9 cellular contexts compared by ENCODE assay signal in the genomic region with DNA sequence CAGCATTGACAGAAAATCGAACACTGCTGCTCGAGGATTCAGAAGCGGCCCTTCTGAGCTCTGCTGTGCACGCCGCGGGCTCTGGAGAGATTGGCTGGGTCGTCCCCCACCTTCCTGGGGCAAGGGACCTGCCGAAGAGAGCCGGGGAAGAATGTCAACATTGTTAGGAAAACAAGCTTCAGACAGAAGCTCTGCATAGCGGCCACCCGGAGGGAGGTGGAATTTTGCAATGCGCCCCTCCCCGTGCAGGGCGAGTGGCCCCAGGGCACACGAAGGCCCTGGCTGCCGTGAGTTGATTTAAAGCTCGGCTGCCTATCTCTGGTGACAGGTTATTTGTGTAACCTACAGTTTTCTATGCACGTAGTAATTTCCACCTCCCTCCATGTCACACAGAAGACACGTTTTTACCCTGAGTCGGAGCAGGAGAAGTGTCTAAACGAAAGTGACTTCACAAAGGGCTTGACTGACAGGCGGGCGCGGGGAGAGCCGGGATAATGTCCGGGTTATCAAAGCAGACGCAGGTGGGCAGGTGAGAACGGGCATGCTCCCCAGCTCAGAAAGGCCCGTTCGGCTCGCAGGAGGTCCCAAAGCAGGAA.
DNase-seq lines count a peak whose midpoint lies in the region; ATAC-seq, FAIRE-seq and TF ChIP-seq lines count a peak whose summit lies in the region.
"Had no signal": no experiment of that assay in that cellular context is flagged by ENCODE, and none has a peak within 500 bp of the region (broad histone marks: within the 10 kb centered on the region; RNA-seq: fewer than 3 reads in every experiment).

No MANE protein-coding gene starts in this region.

- no peak for TF ChIP-seq EP300 in H1 (IDR thresholded peaks at IDR 0.05; ENCODE audit: borderline replicate concordance in 1 of 2, low read depth in 2 of 2, low read length in 2 of 2)

- H3K4me1 ChIP-seq in ACC112 (ENCODE audit: control insufficient read depth, insufficient read depth, low read length, unreplicated experiment) (no peaks in the 10 kb centered on the region), HUES48 (ENCODE audit: control insufficient read depth, insufficient read depth, low read length) (peaks cover 16% of the 10 kb centered on the region; the same call in 1 of the 2 replicates), H1 (replicated peaks in 1 of 4; ENCODE audit: control insufficient read depth in 3 of 4, insufficient read depth in 4 of 4, low read length in 3 of 4) (peaks cover 0 to 16% (median 11%) of the 10 kb centered on the region in 4 experiments; a peak in 6 of 7 replicates), mucosa of rectum (ENCODE audit: control insufficient read depth in 2 of 2, insufficient read depth in 2 of 2, low read length in 2 of 2) (peaks cover 0 to 9% of the 10 kb centered on the region in 2 donors)

- CTCF ChIA-PET in H1 (lab: Charles Lee; ENCODE audit: partially characterized antibody) = interaction anchor here (0.6 to 1.1 kb wide), 4 partner anchors 13 to 67 kb away, joined by 3 to 4 read pairs (median 4); no protein-coding TSS in a partner anchor

- H2BK120ac ChIP-seq in H1 (replicated peaks; ENCODE audit: low read depth, low read length) = no peak overlapping the region

- H4K91ac ChIP-seq in H1 (replicated peaks; ENCODE audit: insufficient read length, low read length) = peak overlapping the region; percentile 54

- H4K20me1 ChIP-seq in H1 (replicated peaks in 1 of 2; ENCODE audit: control insufficient read depth in 1 of 2, insufficient read depth in 2 of 2, low read length in 2 of 2) = no peaks in the 10 kb centered on the region

- H3K79me2 ChIP-seq in ACC112 (ENCODE audit: control insufficient read depth, insufficient read depth, low read length, unreplicated experiment) = no peaks in the 10 kb centered on the region
- H3K79me2 ChIP-seq in H1 (ENCODE audit: control insufficient read depth in 1 of 2, insufficient read depth in 2 of 2, low read length in 2 of 2) = no peaks in the 10 kb centered on the region

- TF ChIP-seq POLR2A in H1 (IDR thresholded peaks at IDR 0.05; ENCODE audit: control extremely low read depth in 1 of 2, low read depth in 2 of 2, low read length in 2 of 2) = no peak

- H3K9me3 ChIP-seq in HUES48 (ENCODE audit: control insufficient read depth, insufficient read depth, low read length) (no peaks in the 10 kb centered on the region), H1 (ENCODE audit: insufficient read depth in 2 of 2, low read depth in 1 of 2, low read length in 1 of 2) (no peaks in the 10 kb centered on the region), mucosa of rectum (ENCODE audit: control insufficient read depth in 2 of 2, low read length in 2 of 2) (no peaks in the 10 kb centered on the region)

- no peak overlapping the region for H2BK5ac ChIP-seq in H1 (ENCODE audit: low read depth, low read length)

- ATAC-seq in HG03342 (IDR thresholded peaks at IDR 0.05; ENCODE audit: unreplicated experiment) (no peak), GM21360 (IDR thresholded peaks at IDR 0.05; ENCODE audit: unreplicated experiment) (no peak)

- H2BK15ac ChIP-seq in H1 (ENCODE audit: low read length) = no peak overlapping the region; the same call in 1 of the 2 replicates

- no peak overlapping the region for H3K9ac ChIP-seq in HUES48 (ENCODE audit: low read depth, low read length)
- no peak overlapping the region for H3K9ac ChIP-seq in H1 (replicated peaks in 1 of 4; ENCODE audit: extremely low read depth in 1 of 4, low read depth in 3 of 4, low read length in 3 of 4)
- peak overlapping the region in 1 of 2 donors; percentile 75 for H3K9ac ChIP-seq in mucosa of rectum (ENCODE audit: low read depth in 1 of 2, low read length in 2 of 2)

- no peak overlapping the region for H3K56ac ChIP-seq in H1 (replicated peaks; ENCODE audit: insufficient read length, low read depth, low read length)

- no peak overlapping the region; the same call in 1 of the 2 replicates for H2AK5ac ChIP-seq in H1 (ENCODE audit: low read depth, low read length)

- no peak for FAIRE-seq in H1 (lab: Jason Lieb, UNC)

- TF ChIP-seq CTCF in H1 (IDR thresholded peaks at IDR 0.05; ENCODE audit: control extremely low read depth in 1 of 3, insufficient read depth in 1 of 3, low read depth in 1 of 3, low read length in 3 of 3) = no peak

- no peak overlapping the region for H2BK20ac ChIP-seq in H1 (ENCODE audit: low read length)

- no peak overlapping the region for H3K4ac ChIP-seq in H1 (replicated peaks; ENCODE audit: insufficient read length, low read depth, low read length)

- no peak overlapping the region for H3K23ac ChIP-seq in H1 (ENCODE audit: insufficient read length)

- H3K36me3 ChIP-seq in ACC112 (ENCODE audit: insufficient read depth, low read length) (no peaks in the 10 kb centered on the region), HUES48 (ENCODE audit: control insufficient read depth, insufficient read depth, low read length) (no peaks in the 10 kb centered on the region), H1 (ENCODE audit: control insufficient read depth in 2 of 4, insufficient read depth in 4 of 4, low read length in 3 of 4) (no peaks in the 10 kb centered on the region), mucosa of rectum (ENCODE audit: control insufficient read depth in 2 of 2, insufficient read depth in 2 of 2, low read length in 2 of 2) (no peaks in the 10 kb centered on the region)

- DNase-seq in H1 (ENCODE audit: low read depth in 1 of 2, low spot score in 2 of 2) = peak in 1 of 2 experiments; percentile 61
- DNase-seq in medulla oblongata (ENCODE audit: extremely low spot score) = no peak
- no peak for DNase-seq in COLO829 (ENCODE audit: low spot score)
- DNase-seq: CD8-positive, alpha-beta memory T cell had no signal

- 40% methylated on average over 31 of the region's 31 CpGs; no CpG with 5 or more reads in 1 of the 2 experiments for WGBS in H1 (ENCODE audit: extremely low coverage in 1 of 2, insufficient coverage in 1 of 2, insufficient read length in 1 of 2, insufficient replicate concordance in 2 of 2, low coverage in 1 of 2, low lambda C conversion rate in 2 of 2, missing lambda C conversion rate in 1 of 2), 2 experiments

- H3K4me3 ChIP-seq in ACC112 (ENCODE audit: low read depth, low read length) (peak overlapping the region; percentile 37; the same call in 1 of the 2 replicates), HUES48 (ENCODE audit: low read depth, low read length) (no peak overlapping the region), H1 (ENCODE audit: extremely low read depth in 1 of 4, insufficient read depth in 2 of 4, low read depth in 3 of 4, low read length in 4 of 4) (no peak overlapping the region), mucosa of rectum (ENCODE audit: low read length in 2 of 2) (peak overlapping the region; percentile 16 to 65)

- H3K79me1 ChIP-seq in H1 (ENCODE audit: low read depth, low read length) = no peaks in the 10 kb centered on the region

- peak overlapping the region; percentile 19 to 43; a peak in 2 of 4 replicates for H3K4me2 ChIP-seq in H1 (ENCODE audit: insufficient read depth in 1 of 2, low read depth in 2 of 2, low read length in 2 of 2)

- peak overlapping the region; percentile 41 for H4K8ac ChIP-seq in H1 (ENCODE audit: extremely low read depth, insufficient read depth, low read length)

- H3K18ac ChIP-seq in H1 (ENCODE audit: extremely low read depth, low read length) = peak overlapping the region; percentile 10; the same call in 1 of the 2 replicates

- TF ChIP-seq RAD21 in H1 (IDR thresholded peaks at IDR 0.05 in 1 of 2, conservative IDR thresholded peaks at IDR 0.05 in 1 of 2; ENCODE audit: low read depth in 2 of 2, low read length in 2 of 2) = peak in 1 of 2 experiments; percentile 3; a peak in 1 of 4 replicates

- no peaks in the 10 kb centered on the region for H3K23me2 ChIP-seq in H1 (ENCODE audit: low read depth, low read length)

- H3K27me3 ChIP-seq in ACC112 (ENCODE audit: insufficient read depth, low read length) (no peaks in the 10 kb centered on the region), HUES48 (ENCODE audit: control insufficient read depth, insufficient read depth, low read length) (no peaks in the 10 kb centered on the region), H1 (replicated peaks in 1 of 4; ENCODE audit: control insufficient read depth in 3 of 4, extremely low read depth in 1 of 4, insufficient read depth in 3 of 4, low read length in 3 of 4) (no peaks in the 10 kb centered on the region; a peak in 1 of 7 replicates), mucosa of rectum (ENCODE audit: control insufficient read depth in 2 of 2, insufficient read depth in 2 of 2, low read length in 2 of 2) (no peaks in the 10 kb centered on the region)

- peak overlapping the region; percentile 78 for H2BK12ac ChIP-seq in H1 (ENCODE audit: low read depth, low read length)

- POLR2A ChIA-PET in H1 (lab: Charles Lee; ENCODE audit: partially characterized antibody) = interaction anchor here (0.7 kb wide), 1 partner anchor 25 kb away, joined by 3 read pairs; no protein-coding TSS in a partner anchor

- H3K27ac ChIP-seq in ACC112 (ENCODE audit: low read depth, low read length) (no peak overlapping the region), HUES48 (ENCODE audit: low read depth, low read length) (peak overlapping the region; percentile 78), H1 (ENCODE audit: low read depth, low read length) (no peak overlapping the region), mucosa of rectum (ENCODE audit: low read depth in 2 of 2, low read length in 2 of 2) (peak overlapping the region in 1 of 2 donors; percentile 69)

- H3K14ac ChIP-seq in H1 (ENCODE audit: insufficient read length) = no peak overlapping the region

- H2AFZ ChIP-seq in ACC112 (ENCODE audit: low read length, unreplicated experiment) = no peak overlapping the region
- H2AFZ ChIP-seq in H1 (ENCODE audit: low read length) = no peak overlapping the region

- peak overlapping the region; percentile 78 for H4K5ac ChIP-seq in H1 (ENCODE audit: insufficient read length, low read depth, low read length)

TF ChIP-seq in H1, 55 proteins besides CTCF, POLR2A, EP300 and RAD21:
- TF ChIP-seq CEBPB (IDR thresholded peaks at IDR 0.05; ENCODE audit: low read depth, low read length) = peak; percentile 78
- no peak for TF ChIP-seq ZNF274 (IDR thresholded peaks at IDR 0.05; ENCODE audit: borderline replicate concordance, extremely low read depth, low read length)
- peak; percentile 84 for TF ChIP-seq TEAD4 (IDR thresholded peaks at IDR 0.05; ENCODE audit: low read depth, low read length)
- no peak for TF ChIP-seq JUN (IDR thresholded peaks at IDR 0.05; ENCODE audit: low read depth, low read length)
- TF ChIP-seq PHF8 (conservative IDR thresholded peaks at IDR 0.05; ENCODE audit: low read depth, low read length) = no peak
- 0 out of 4 replicates have a peak, but pooled peaks of 1 of the 2 experiments have one; percentile 26 for TF ChIP-seq SIN3A (conservative IDR thresholded peaks at IDR 0.05 in 1 of 2, IDR thresholded peaks at IDR 0.05 in 1 of 2; ENCODE audit: low read depth in 1 of 2, low read length in 2 of 2)
- TF ChIP-seq SP4 (IDR thresholded peaks at IDR 0.05; ENCODE audit: low read length) = no peak
- TF ChIP-seq SP1 (IDR thresholded peaks at IDR 0.05; ENCODE audit: low read depth, low read length) = no peak

Comparison
In these comparisons a context has a peak if more than half of its experiments do, and no peak if none do; other contexts are left out.
1. H3K4me3 ChIP-seq: peak in ACC112 (single experiment) and mucosa of rectum (2 of 2); none in HUES48 (single experiment) and H1 (0 of 4).